In genomic region chr20:62053465-62054196, GRCh38 we compare ENCODE assay signal across 1 cellular context.
TF ChIP-seq lines count a peak whose summit lies in the region.

No MANE protein-coding gene starts in this region.

TF ChIP-seq in HepG2, 621 proteins besides CTCF, POLR2A, EP300 and RAD21 (continued from another document):
- TF ChIP-seq HMGXB4 (CRISPR knock-in tag; IDR thresholded peaks at IDR 0.05; ENCODE audit: borderline replicate concordance in 1 of 2, low read depth in 1 of 2) (no peak), RNF2 (conservative IDR thresholded peaks at IDR 0.05; ENCODE audit: low read depth) (no peak)
